In the genomic region with DNA sequence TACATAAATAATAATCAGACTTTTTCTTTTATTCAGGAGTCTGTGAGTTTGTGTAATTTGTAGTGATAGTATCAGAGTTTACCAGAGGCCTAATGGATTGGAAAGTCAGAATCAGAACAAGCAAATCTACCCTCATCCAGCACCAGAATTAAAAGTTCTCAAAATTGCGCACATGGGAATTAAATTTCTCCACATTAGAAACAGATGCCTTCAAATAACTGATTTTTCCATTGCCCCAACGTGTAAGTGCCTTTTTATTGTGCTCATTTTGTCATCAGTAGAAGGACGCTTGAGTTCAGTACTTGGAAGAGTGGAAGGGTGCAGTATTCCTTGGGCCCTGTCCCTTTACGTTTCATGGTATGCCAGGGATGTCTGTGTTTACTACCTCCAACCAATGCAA, we compare ENCODE assay signal across 2 cellular contexts.
A peak's percentile ranks its signal among the peaks of the same experiment; 100 is the strongest.
TF ChIP-seq lines count a peak whose summit lies in the region.

No MANE protein-coding gene starts in this region.

TF ChIP-seq in SK-N-SH, 30 proteins besides CTCF, POLR2A, EP300 and RAD21:
- TF ChIP-seq RCOR1 (IDR thresholded peaks at IDR 0.05; ENCODE audit: low read length) (peak; percentile 21; the same call in 1 of the 2 replicates), GATA2 (CRISPR knock-in tag; IDR thresholded peaks at IDR 0.05) (0 out of 2 replicates have a peak, but pooled peaks have one; percentile 13), ELF1 (IDR thresholded peaks at IDR 0.05) (no peak)

TF ChIP-seq in SK-N-SH treated with all-trans-retinoic acid at 6 μM for 48 hours, 23 proteins besides CTCF, POLR2A, EP300 and RAD21:
- TF ChIP-seq TOX (CRISPR knock-in tag; IDR thresholded peaks at IDR 0.05; ENCODE audit: borderline replicate concordance) (no peak), ARNTL (CRISPR knock-in tag; IDR thresholded peaks at IDR 0.05; ENCODE audit: borderline replicate concordance, low read depth) (no peak), ISL1 (CRISPR knock-in tag; IDR thresholded peaks at IDR 0.05) (no peak), GLIS3 (CRISPR knock-in tag; IDR thresholded peaks at IDR 0.05) (no peak), OSR1 (CRISPR knock-in tag; IDR thresholded peaks at IDR 0.05) (no peak), ZNF8 (CRISPR knock-in tag; IDR thresholded peaks at IDR 0.05) (no peak), ZNF70 (CRISPR knock-in tag; IDR thresholded peaks at IDR 0.05) (no peak), BACH2 (CRISPR knock-in tag; IDR thresholded peaks at IDR 0.05; ENCODE audit: borderline replicate concordance) (no peak), CSDC2 (CRISPR knock-in tag; IDR thresholded peaks at IDR 0.05) (no peak), RARB (CRISPR knock-in tag; IDR thresholded peaks at IDR 0.05) (no peak), ZC3H10 (CRISPR knock-in tag; IDR thresholded peaks at IDR 0.05) (no peak), ZFP3 (CRISPR knock-in tag; IDR thresholded peaks at IDR 0.05) (no peak), ZNF565 (CRISPR knock-in tag; conservative IDR thresholded peaks at IDR 0.05; ENCODE audit: low read depth) (no peak), SNAI2 (CRISPR knock-in tag; IDR thresholded peaks at IDR 0.05) (no peak), TCF4 (CRISPR knock-in tag; IDR thresholded peaks at IDR 0.05; ENCODE audit: borderline replicate concordance) (no peak)
- TF ChIP-seq, protein P1, sequence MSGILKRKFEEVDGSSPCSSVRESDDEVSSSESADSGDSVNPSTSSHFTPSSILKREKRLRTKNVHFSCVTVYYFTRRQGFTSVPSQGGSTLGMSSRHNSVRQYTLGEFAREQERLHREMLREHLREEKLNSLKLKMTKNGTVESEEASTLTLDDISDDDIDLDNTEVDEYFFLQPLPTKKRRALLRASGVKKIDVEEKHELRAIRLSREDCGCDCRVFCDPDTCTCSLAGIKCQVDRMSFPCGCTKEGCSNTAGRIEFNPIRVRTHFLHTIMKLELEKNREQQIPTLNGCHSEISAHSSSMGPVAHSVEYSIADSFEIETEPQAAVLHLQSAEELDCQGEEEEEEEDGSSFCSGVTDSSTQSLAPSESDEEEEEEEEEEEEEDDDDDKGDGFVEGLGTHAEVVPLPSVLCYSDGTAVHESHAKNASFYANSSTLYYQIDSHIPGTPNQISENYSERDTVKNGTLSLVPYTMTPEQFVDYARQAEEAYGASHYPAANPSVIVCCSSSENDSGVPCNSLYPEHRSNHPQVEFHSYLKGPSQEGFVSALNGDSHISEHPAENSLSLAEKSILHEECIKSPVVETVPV (CRISPR knock-in tag; IDR thresholded peaks at IDR 0.05), result no peak
- TF ChIP-seq, protein P2, sequence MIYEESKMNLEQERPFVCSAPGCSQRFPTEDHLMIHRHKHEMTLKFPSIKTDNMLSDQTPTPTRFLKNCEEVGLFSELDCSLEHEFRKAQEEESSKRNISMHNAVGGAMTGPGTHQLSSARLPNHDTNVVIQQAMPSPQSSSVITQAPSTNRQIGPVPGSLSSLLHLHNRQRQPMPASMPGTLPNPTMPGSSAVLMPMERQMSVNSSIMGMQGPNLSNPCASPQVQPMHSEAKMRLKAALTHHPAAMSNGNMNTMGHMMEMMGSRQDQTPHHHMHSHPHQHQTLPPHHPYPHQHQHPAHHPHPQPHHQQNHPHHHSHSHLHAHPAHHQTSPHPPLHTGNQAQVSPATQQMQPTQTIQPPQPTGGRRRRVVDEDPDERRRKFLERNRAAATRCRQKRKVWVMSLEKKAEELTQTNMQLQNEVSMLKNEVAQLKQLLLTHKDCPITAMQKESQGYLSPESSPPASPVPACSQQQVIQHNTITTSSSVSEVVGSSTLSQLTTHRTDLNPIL (CRISPR knock-in tag; IDR thresholded peaks at IDR 0.05; ENCODE audit: low read depth), result no peak
- TF ChIP-seq, protein P3, sequence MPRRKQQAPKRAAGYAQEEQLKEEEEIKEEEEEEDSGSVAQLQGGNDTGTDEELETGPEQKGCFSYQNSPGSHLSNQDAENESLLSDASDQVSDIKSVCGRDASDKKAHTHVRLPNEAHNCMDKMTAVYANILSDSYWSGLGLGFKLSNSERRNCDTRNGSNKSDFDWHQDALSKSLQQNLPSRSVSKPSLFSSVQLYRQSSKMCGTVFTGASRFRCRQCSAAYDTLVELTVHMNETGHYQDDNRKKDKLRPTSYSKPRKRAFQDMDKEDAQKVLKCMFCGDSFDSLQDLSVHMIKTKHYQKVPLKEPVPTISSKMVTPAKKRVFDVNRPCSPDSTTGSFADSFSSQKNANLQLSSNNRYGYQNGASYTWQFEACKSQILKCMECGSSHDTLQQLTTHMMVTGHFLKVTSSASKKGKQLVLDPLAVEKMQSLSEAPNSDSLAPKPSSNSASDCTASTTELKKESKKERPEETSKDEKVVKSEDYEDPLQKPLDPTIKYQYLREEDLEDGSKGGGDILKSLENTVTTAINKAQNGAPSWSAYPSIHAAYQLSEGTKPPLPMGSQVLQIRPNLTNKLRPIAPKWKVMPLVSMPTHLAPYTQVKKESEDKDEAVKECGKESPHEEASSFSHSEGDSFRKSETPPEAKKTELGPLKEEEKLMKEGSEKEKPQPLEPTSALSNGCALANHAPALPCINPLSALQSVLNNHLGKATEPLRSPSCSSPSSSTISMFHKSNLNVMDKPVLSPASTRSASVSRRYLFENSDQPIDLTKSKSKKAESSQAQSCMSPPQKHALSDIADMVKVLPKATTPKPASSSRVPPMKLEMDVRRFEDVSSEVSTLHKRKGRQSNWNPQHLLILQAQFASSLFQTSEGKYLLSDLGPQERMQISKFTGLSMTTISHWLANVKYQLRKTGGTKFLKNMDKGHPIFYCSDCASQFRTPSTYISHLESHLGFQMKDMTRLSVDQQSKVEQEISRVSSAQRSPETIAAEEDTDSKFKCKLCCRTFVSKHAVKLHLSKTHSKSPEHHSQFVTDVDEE (CRISPR knock-in tag; IDR thresholded peaks at IDR 0.05), result no peak
- TF ChIP-seq, protein P4, sequence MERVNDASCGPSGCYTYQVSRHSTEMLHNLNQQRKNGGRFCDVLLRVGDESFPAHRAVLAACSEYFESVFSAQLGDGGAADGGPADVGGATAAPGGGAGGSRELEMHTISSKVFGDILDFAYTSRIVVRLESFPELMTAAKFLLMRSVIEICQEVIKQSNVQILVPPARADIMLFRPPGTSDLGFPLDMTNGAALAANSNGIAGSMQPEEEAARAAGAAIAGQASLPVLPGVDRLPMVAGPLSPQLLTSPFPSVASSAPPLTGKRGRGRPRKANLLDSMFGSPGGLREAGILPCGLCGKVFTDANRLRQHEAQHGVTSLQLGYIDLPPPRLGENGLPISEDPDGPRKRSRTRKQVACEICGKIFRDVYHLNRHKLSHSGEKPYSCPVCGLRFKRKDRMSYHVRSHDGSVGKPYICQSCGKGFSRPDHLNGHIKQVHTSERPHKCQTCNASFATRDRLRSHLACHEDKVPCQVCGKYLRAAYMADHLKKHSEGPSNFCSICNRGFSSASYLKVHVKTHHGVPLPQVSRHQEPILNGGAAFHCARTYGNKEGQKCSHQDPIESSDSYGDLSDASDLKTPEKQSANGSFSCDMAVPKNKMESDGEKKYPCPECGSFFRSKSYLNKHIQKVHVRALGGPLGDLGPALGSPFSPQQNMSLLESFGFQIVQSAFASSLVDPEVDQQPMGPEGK (CRISPR knock-in tag; IDR thresholded peaks at IDR 0.05; ENCODE audit: borderline replicate concordance), result no peak
- TF ChIP-seq, protein P5, sequence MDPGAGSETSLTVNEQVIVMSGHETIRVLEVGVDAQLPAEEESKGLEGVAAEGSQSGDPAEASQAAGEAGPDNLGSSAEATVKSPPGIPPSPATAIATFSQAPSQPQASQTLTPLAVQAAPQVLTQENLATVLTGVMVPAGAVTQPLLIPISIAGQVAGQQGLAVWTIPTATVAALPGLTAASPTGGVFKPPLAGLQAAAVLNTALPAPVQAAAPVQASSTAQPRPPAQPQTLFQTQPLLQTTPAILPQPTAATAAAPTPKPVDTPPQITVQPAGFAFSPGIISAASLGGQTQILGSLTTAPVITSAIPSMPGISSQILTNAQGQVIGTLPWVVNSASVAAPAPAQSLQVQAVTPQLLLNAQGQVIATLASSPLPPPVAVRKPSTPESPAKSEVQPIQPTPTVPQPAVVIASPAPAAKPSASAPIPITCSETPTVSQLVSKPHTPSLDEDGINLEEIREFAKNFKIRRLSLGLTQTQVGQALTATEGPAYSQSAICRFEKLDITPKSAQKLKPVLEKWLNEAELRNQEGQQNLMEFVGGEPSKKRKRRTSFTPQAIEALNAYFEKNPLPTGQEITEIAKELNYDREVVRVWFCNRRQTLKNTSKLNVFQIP (CRISPR knock-in tag; IDR thresholded peaks at IDR 0.05; ENCODE audit: borderline replicate concordance, low read depth), result no peak
